Comparison of ENCODE assay signal across 1 cellular context in genomic region chr4:5710065-5710961, GRCh38.
TF ChIP-seq lines count a peak whose summit lies in the region.

No MANE protein-coding gene starts in this region.

TF ChIP-seq in HepG2, 621 proteins besides CTCF, POLR2A, EP300 and RAD21 (continued from another document and continues in another):
- TF ChIP-seq ZNF646 (CRISPR knock-in tag; IDR thresholded peaks at IDR 0.05) (0 out of 2 replicates have a peak, but pooled peaks have one; percentile 9), ZNF572 (CRISPR knock-in tag; IDR thresholded peaks at IDR 0.05) (0 out of 2 replicates have a peak, but pooled peaks have one; percentile 63), TAF1 (CRISPR knock-in tag; IDR thresholded peaks at IDR 0.05) (no peak), BHLHE40 (IDR thresholded peaks at IDR 0.05; ENCODE audit: low read length) (peak; percentile 77), GABPA (IDR thresholded peaks at IDR 0.05; ENCODE audit: low read depth, low read length) (no peak), GABPA (CRISPR knock-in tag; IDR thresholded peaks at IDR 0.05; ENCODE audit: low read depth) (no peak), HMGA1 (CRISPR knock-in tag; conservative IDR thresholded peaks at IDR 0.05) (no peak), TBP (CRISPR knock-in tag; IDR thresholded peaks at IDR 0.05) (no peak), ZZZ3 (CRISPR knock-in tag; IDR thresholded peaks at IDR 0.05; ENCODE audit: borderline replicate concordance) (no peak), WIZ (CRISPR knock-in tag; IDR thresholded peaks at IDR 0.05) (no peak), TCF12 (IDR thresholded peaks at IDR 0.05) (no peak), TCF12 (CRISPR knock-in tag; IDR thresholded peaks at IDR 0.05) (no peak), ZBTB43 (CRISPR knock-in tag; conservative IDR thresholded peaks at IDR 0.05) (peak; percentile 87), ZNF17 (CRISPR knock-in tag; IDR thresholded peaks at IDR 0.05) (no peak), PHF20 (CRISPR knock-in tag; IDR thresholded peaks at IDR 0.05) (no peak), ZNF703 (CRISPR knock-in tag; IDR thresholded peaks at IDR 0.05; ENCODE audit: borderline replicate concordance) (no peak), ZXDC (CRISPR knock-in tag; IDR thresholded peaks at IDR 0.05) (0 out of 2 replicates have a peak, but pooled peaks have one; percentile 62), ZNF605 (CRISPR knock-in tag; IDR thresholded peaks at IDR 0.05) (peak; percentile 29; the same call in 1 of the 2 replicates), ZNF350 (CRISPR knock-in tag; IDR thresholded peaks at IDR 0.05; ENCODE audit: borderline replicate concordance, low read depth) (peak; percentile 66; the same call in 1 of the 2 replicates), ARID2 (CRISPR knock-in tag; IDR thresholded peaks at IDR 0.05; ENCODE audit: borderline replicate concordance) (no peak), ZNF333 (CRISPR knock-in tag; IDR thresholded peaks at IDR 0.05; ENCODE audit: borderline replicate concordance) (no peak), FOXP4 (CRISPR knock-in tag; IDR thresholded peaks at IDR 0.05) (peak; percentile 24; the same call in 1 of the 2 replicates), ZFX (CRISPR knock-in tag; IDR thresholded peaks at IDR 0.05; ENCODE audit: low read depth) (no peak), FOXJ3 (CRISPR knock-in tag; IDR thresholded peaks at IDR 0.05; ENCODE audit: borderline replicate concordance) (no peak), ZMYM3 (CRISPR knock-in tag; IDR thresholded peaks at IDR 0.05) (0 out of 2 replicates have a peak, but pooled peaks have one; percentile 14), LBX2 (CRISPR knock-in tag; IDR thresholded peaks at IDR 0.05; ENCODE audit: borderline replicate concordance) (no peak), ZNF567 (CRISPR knock-in tag; IDR thresholded peaks at IDR 0.05; ENCODE audit: borderline replicate concordance) (no peak), ZNF136 (CRISPR knock-in tag; IDR thresholded peaks at IDR 0.05; ENCODE audit: low read depth) (0 out of 2 replicates have a peak, but pooled peaks have one; percentile 56), NR2C2 (CRISPR knock-in tag; IDR thresholded peaks at IDR 0.05; ENCODE audit: borderline replicate concordance) (0 out of 2 replicates have a peak, but pooled peaks have one; percentile 17)
- TF ChIP-seq, protein P1, sequence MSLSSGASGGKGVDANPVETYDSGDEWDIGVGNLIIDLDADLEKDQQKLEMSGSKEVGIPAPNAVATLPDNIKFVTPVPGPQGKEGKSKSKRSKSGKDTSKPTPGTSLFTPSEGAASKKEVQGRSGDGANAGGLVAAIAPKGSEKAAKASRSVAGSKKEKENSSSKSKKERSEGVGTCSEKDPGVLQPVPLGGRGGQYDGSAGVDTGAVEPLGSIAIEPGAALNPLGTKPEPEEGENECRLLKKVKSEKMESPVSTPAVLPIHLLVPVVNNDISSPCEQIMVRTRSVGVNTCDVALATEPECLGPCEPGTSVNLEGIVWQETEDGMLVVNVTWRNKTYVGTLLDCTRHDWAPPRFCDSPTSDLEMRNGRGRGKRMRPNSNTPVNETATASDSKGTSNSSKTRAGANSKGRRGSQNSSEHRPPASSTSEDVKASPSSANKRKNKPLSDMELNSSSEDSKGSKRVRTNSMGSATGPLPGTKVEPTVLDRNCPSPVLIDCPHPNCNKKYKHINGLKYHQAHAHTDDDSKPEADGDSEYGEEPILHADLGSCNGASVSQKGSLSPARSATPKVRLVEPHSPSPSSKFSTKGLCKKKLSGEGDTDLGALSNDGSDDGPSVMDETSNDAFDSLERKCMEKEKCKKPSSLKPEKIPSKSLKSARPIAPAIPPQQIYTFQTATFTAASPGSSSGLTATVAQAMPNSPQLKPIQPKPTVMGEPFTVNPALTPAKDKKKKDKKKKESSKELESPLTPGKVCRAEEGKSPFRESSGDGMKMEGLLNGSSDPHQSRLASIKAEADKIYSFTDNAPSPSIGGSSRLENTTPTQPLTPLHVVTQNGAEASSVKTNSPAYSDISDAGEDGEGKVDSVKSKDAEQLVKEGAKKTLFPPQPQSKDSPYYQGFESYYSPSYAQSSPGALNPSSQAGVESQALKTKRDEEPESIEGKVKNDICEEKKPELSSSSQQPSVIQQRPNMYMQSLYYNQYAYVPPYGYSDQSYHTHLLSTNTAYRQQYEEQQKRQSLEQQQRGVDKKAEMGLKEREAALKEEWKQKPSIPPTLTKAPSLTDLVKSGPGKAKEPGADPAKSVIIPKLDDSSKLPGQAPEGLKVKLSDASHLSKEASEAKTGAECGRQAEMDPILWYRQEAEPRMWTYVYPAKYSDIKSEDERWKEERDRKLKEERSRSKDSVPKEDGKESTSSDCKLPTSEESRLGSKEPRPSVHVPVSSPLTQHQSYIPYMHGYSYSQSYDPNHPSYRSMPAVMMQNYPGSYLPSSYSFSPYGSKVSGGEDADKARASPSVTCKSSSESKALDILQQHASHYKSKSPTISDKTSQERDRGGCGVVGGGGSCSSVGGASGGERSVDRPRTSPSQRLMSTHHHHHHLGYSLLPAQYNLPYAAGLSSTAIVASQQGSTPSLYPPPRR (CRISPR knock-in tag; IDR thresholded peaks at IDR 0.05; ENCODE audit: borderline replicate concordance): 0 out of 2 replicates have a peak, but pooled peaks have one; percentile 24
- TF ChIP-seq, protein P2, sequence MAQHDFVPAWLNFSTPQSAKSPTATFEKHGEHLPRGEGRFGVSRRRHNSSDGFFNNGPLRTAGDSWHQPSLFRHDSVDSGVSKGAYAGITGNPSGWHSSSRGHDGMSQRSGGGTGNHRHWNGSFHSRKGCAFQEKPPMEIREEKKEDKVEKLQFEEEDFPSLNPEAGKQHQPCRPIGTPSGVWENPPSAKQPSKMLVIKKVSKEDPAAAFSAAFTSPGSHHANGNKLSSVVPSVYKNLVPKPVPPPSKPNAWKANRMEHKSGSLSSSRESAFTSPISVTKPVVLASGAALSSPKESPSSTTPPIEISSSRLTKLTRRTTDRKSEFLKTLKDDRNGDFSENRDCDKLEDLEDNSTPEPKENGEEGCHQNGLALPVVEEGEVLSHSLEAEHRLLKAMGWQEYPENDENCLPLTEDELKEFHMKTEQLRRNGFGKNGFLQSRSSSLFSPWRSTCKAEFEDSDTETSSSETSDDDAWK (CRISPR knock-in tag; IDR thresholded peaks at IDR 0.05): no peak
- TF ChIP-seq, protein P3, sequence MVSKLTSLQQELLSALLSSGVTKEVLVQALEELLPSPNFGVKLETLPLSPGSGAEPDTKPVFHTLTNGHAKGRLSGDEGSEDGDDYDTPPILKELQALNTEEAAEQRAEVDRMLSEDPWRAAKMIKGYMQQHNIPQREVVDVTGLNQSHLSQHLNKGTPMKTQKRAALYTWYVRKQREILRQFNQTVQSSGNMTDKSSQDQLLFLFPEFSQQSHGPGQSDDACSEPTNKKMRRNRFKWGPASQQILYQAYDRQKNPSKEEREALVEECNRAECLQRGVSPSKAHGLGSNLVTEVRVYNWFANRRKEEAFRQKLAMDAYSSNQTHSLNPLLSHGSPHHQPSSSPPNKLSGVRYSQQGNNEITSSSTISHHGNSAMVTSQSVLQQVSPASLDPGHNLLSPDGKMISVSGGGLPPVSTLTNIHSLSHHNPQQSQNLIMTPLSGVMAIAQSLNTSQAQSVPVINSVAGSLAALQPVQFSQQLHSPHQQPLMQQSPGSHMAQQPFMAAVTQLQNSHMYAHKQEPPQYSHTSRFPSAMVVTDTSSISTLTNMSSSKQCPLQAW (CRISPR knock-in tag; IDR thresholded peaks at IDR 0.05): 0 out of 2 replicates have a peak, but pooled peaks have one; percentile 10
- TF ChIP-seq, protein P4, sequence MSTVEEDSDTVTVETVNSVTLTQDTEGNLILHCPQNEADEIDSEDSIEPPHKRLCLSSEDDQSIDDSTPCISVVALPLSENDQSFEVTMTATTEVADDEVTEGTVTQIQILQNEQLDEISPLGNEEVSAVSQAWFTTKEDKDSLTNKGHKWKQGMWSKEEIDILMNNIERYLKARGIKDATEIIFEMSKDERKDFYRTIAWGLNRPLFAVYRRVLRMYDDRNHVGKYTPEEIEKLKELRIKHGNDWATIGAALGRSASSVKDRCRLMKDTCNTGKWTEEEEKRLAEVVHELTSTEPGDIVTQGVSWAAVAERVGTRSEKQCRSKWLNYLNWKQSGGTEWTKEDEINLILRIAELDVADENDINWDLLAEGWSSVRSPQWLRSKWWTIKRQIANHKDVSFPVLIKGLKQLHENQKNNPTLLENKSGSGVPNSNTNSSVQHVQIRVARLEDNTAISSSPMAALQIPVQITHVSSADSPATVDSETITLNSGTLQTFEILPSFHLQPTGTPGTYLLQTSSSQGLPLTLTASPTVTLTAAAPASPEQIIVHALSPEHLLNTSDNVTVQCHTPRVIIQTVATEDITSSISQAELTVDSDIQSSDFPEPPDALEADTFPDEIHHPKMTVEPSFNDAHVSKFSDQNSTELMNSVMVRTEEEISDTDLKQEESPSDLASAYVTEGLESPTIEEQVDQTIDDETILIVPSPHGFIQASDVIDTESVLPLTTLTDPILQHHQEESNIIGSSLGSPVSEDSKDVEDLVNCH (CRISPR knock-in tag; IDR thresholded peaks at IDR 0.05): no peak
